8 cellular contexts compared by ENCODE assay signal in the genomic region with DNA sequence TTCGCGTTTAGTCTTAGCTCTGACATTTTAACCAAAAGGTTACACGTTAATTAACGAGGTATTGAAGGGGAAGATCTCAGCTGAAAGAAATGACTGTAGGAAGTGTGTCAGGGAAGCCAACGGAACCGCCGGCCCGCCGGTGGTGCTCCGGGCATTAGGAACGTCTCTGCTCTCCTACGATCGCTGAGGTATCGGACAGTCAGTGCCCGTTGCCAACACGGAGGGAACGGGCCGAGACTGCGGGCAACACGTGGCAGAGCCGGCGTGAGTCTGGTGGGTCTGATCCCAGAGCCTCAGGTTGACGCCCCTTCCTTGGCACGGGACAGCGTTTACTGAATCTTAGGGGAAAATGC. TPM values are rescaled to one million over a fixed set of nuclear protein-coding genes. Genes with fewer than 3 reads are reported as not detected.
DNase-seq lines count a peak whose midpoint lies in the region; ATAC-seq and TF ChIP-seq lines count a peak whose summit lies in the region.
"Not testable (repeated sequence)": the region's sequence is repeated elsewhere in the genome, so short reads cannot be mapped to it uniquely, and the experiment has no call there.

No MANE protein-coding gene starts in this region.

- not testable (repeated sequence) for H3K36me3 Mint-ChIP-seq in activated CD4-positive, alpha-beta memory T cell treated with anti-CD3 and anti-CD28 coated beads for 36 hours

- H3K27me3 Mint-ChIP-seq in activated CD4-positive, alpha-beta memory T cell treated with anti-CD3 and anti-CD28 coated beads for 36 hours, result not testable (repeated sequence)

- ATAC-seq in HG02610 (IDR thresholded peaks at IDR 0.05; ENCODE audit: unreplicated experiment) (peak; percentile 15), omental fat pad (ENCODE audit: low FRiP score) (peak; percentile 49)

- H3K4me3 ChIP-seq in choroid plexus epithelial cell (ENCODE audit: low read depth, low read length), result peak overlapping the region; percentile 61
- H3K4me3 ChIP-seq in iPS-11a (ENCODE audit: low read depth, low read length), result peak overlapping the region; percentile 43
- H3K4me3 ChIP-seq in thymus (ENCODE audit: low read length), result peak overlapping the region; percentile 61

- H3K4me1 Mint-ChIP-seq in activated CD4-positive, alpha-beta memory T cell treated with anti-CD3 and anti-CD28 coated beads for 36 hours (ENCODE audit: low read depth), result peaks cover 20% of the 10 kb centered on the region

- not testable (repeated sequence) for H3K36me3 ChIP-seq in thymus (ENCODE audit: control insufficient read depth, insufficient read depth)

- TF ChIP-seq CTCF in choroid plexus epithelial cell (conservative IDR thresholded peaks at IDR 0.05; ENCODE audit: low read depth, low read length); omental fat pad (IDR thresholded peaks at IDR 0.05): not testable (repeated sequence)

- H3K9me3 Mint-ChIP-seq in activated CD4-positive, alpha-beta memory T cell treated with anti-CD3 and anti-CD28 coated beads for 36 hours, result not testable (repeated sequence)

- peak overlapping the region; percentile 89 for H3K27ac Mint-ChIP-seq in activated CD4-positive, alpha-beta memory T cell treated with anti-CD3 and anti-CD28 coated beads for 36 hours

- CTCF ChIA-PET in activated CD4-positive, alpha-beta memory T cell treated with anti-CD3 and anti-CD28 coated beads for 36 hours (lab: Charles Lee), result interaction anchor here (0.7 kb wide), 1 partner anchor 167 kb away, joined by 3 read pairs; no protein-coding TSS in a partner anchor

- not testable (repeated sequence) for H3K27me3 ChIP-seq in thymus (ENCODE audit: control insufficient read depth, insufficient read depth)

- peak overlapping the region; percentile 52 for H3K27ac ChIP-seq in thymus (ENCODE audit: low read depth)

- intact Hi-C loops in activated CD4-positive, alpha-beta memory T cell treated with anti-CD3 and anti-CD28 coated beads for 36 hours (cut with micrococcal nuclease), result loop anchor here (1.0 to 2.0 kb wide), 3 partner anchors 17 to 206 kb away; partner anchors contain the start of genes ARMC10, FBXL13 and PMPCB

- DNase-seq in G401 (ENCODE audit: low spot score) (peak; percentile 65), NCI-H146 (lab: John Stamatoyannopoulos, UW) (peak; percentile 39), choroid plexus epithelial cell (ENCODE audit: low read depth) (peak; percentile 8)
- peak; percentile 19 for DNase-seq in activated CD4-positive, alpha-beta memory T cell treated with anti-CD3 and anti-CD28 coated beads for 36 hours
- DNase-seq in omental fat pad (ENCODE audit: low spot score), result not testable (repeated sequence)

- in situ Hi-C loops in G401 (cut with HindIII; ENCODE audit: low sequenced_read_pairs), result not testable (repeated sequence)

- 2% methylated on average over 25 of the region's 25 CpGs for WGBS in thymus

- not testable (repeated sequence) for H3K4me1 ChIP-seq in thymus (ENCODE audit: control insufficient read depth, insufficient read depth, low read length)

- not testable (repeated sequence) for H3K9me3 ChIP-seq in thymus (ENCODE audit: control insufficient read depth)

- POLR2A ChIA-PET in activated CD4-positive, alpha-beta memory T cell treated with anti-CD3 and anti-CD28 coated beads for 36 hours (lab: Charles Lee), result interaction anchor here (1.6 kb wide), 1 partner anchor 205 kb away, joined by 6 read pairs; no protein-coding TSS in a partner anchor

- H3K4me3 Mint-ChIP-seq in activated CD4-positive, alpha-beta memory T cell treated with anti-CD3 and anti-CD28 coated beads for 36 hours, result peak overlapping the region; percentile 96

RNA-seq across cellular contexts. Expression of gene PMPCB, which starts 16.5 kb away (rescaled TPM):
- 123 and 157 TPM in 2 replicates for total RNA-seq in G401 (2014; rRNA removed; shearing (Covaris generic))
- 10 to 100 TPM; 81.9 to 85.0 TPM for total RNA-seq in activated CD4-positive, alpha-beta memory T cell treated with anti-CD3 and anti-CD28 coated beads for 36 hours
- total RNA-seq in omental fat pad, result 10 to 100 TPM; 43.5 to 48.1 (median 46.9) TPM
- polyA plus RNA-seq in thymus, result 70.7 TPM
